9 cellular contexts compared by ENCODE assay signal in the genomic region with DNA sequence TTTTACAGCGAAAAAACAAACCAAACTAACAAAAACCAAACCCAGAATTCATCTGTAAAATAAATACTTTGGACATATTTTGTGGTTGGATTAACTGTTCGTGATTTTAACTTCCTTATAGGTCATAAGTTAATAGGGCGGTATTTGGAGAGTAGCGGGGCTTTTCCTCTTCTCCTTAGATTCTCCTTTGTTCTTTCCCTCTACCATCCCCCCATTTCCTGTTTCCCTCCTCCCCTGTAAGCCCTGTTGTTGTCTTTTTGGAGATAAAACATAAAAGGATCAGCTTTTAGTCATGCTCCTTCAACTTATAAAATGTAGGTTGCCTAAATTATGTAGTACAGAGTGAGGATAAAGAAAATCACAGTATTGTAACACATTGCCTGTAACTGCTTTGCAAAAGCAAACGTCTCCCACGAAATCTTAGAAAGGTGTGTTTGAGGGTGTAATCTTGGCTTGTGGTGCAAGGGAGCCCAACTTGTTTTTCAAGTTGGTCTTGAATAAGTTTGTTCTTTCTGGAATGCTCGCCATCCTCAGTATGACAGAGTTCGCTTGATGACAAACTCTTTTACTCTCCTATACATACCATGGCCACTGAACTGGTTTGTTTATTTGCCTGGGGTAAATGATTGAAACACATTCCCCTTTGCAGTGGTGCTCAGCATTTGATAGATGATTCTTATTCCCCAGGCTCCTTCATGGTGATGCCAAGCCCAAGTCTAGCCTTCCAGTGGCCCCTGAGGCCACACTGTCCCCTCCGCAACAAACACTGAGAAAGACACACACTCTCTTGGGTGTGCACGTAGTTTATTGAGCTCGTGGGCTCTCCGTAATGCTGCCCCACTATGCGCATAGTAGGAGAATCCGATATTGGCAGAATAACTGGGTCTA. TPM values are rescaled to one million over a fixed set of nuclear protein-coding genes. Genes with fewer than 3 reads are reported as not detected.
DNase-seq lines count a peak whose midpoint lies in the region; ATAC-seq and TF ChIP-seq lines count a peak whose summit lies in the region.
"Had no signal": no experiment of that assay in that cellular context is flagged by ENCODE, and none has a peak within 500 bp of the region (broad histone marks: within the 10 kb centered on the region; RNA-seq: fewer than 3 reads in every experiment).

No MANE protein-coding gene starts in this region.

- TF ChIP-seq CTCF in choroid plexus epithelial cell (conservative IDR thresholded peaks at IDR 0.05; ENCODE audit: low read depth, low read length) (no peak), mucosa of descending colon (IDR thresholded peaks at IDR 0.05) (no peak)

- H3K9me3 ChIP-seq in mucosa of descending colon, result no peaks in the 10 kb centered on the region

- DNase-seq in COLO668 (lab: John Stamatoyannopoulos, UW; ENCODE audit: unreplicated experiment) (peak; percentile 61), NCI-H1105 (lab: John Stamatoyannopoulos, UW) (peak; percentile 52), choroid plexus epithelial cell (ENCODE audit: low read depth) (peak; percentile 67), mucosa of descending colon (peak in 1 of 3 donors; percentile 44), DMS 273 (lab: John Stamatoyannopoulos, UW; ENCODE audit: unreplicated experiment) (no peak), cerebellar nuclear complex (lab: John Stamatoyannopoulos, UW) (no peak)
- DNase-seq in activated CD8-positive, alpha-beta memory T cell treated with anti-CD3 and anti-CD28 coated beads, Interleukin-2, amount 50 U/mL, for 48 hours, result no peak
- DNase-seq: CD4-positive, alpha-beta T cell had no signal

- H3K36me3 ChIP-seq in mucosa of descending colon (ENCODE audit: low read depth), result no peaks in the 10 kb centered on the region

- H3K4me3 ChIP-seq in choroid plexus epithelial cell (ENCODE audit: low read depth, low read length), result no peak overlapping the region
- no peak overlapping the region for H3K4me3 ChIP-seq in mucosa of descending colon

- intact Hi-C loops in mucosa of descending colon (cut with DNase I, micrococcal nuclease), result no loop called here

- ATAC-seq in mucosa of descending colon (peak; percentile 62), HG02885 (IDR thresholded peaks at IDR 0.05; ENCODE audit: poor library complexity, unreplicated experiment) (no peak)

- H3K4me1 ChIP-seq in mucosa of descending colon (ENCODE audit: low read depth), result peaks cover 36% of the 10 kb centered on the region

RNA-seq across cellular contexts. Expression of a gene that starts 49.4 kb away (rescaled TPM):
- total RNA-seq in mucosa of descending colon, result 100 to 1,000 TPM in 1 of 3 donors, 10 to 100 TPM in 2; 33.2 to 196 (median 41.1) TPM

Comparison
In these comparisons a context has a peak if more than half of its experiments do, and no peak if none do; other contexts are left out.
1. DNase-seq: peak in COLO668 (single experiment), NCI-H1105 (single experiment) and choroid plexus epithelial cell (single experiment); none in activated CD8-positive, alpha-beta memory T cell treated with anti-CD3 and anti-CD28 coated beads, Interleukin-2, amount 50 U/mL, for 48 hours (single experiment), DMS 273 (single experiment) and cerebellar nuclear complex (0 of 2).